1 cellular context compared by ENCODE assay signal in genomic region chr3:167732313-167733065, GRCh38.
TF ChIP-seq lines count a peak whose summit lies in the region.

No MANE protein-coding gene starts in this region.

TF ChIP-seq in K562, 482 proteins besides CTCF, POLR2A, EP300 and RAD21 (continued from another document and continues in another):
- TF ChIP-seq RNF219 (CRISPR knock-in tag; IDR thresholded peaks at IDR 0.05) (no peak), ZNF766 (CRISPR knock-in tag; conservative IDR thresholded peaks at IDR 0.05) (no peak), ZC3H4 (CRISPR knock-in tag; IDR thresholded peaks at IDR 0.05; ENCODE audit: borderline replicate concordance) (no peak), HDAC3 (IDR thresholded peaks at IDR 0.05; ENCODE audit: borderline replicate concordance, partially characterized antibody) (no peak), GATAD2B (IDR thresholded peaks at IDR 0.05; ENCODE audit: borderline replicate concordance) (no peak), EWSR1 (IDR thresholded peaks at IDR 0.05; ENCODE audit: borderline replicate concordance, low read depth, partially characterized antibody) (no peak), SMARCA4 (IDR thresholded peaks at IDR 0.05) (peak; percentile 35; the same call in 1 of the 2 replicates), ZNF280A (IDR thresholded peaks at IDR 0.05; ENCODE audit: low read depth, partially characterized antibody) (no peak), NCOA2 (IDR thresholded peaks at IDR 0.05; ENCODE audit: partially characterized antibody in 2 of 2) (no peak), FOXK2 (conservative IDR thresholded peaks at IDR 0.05 in 1 of 2, IDR thresholded peaks at IDR 0.05 in 1 of 2; ENCODE audit: low read depth in 2 of 2) (peak; percentile 76 to 82), HBP1 (CRISPR knock-in tag; IDR thresholded peaks at IDR 0.05) (0 out of 2 replicates have a peak, but pooled peaks have one; percentile 8), HDAC2 (IDR thresholded peaks at IDR 0.05) (0 out of 2 replicates have a peak, but pooled peaks have one; percentile 22), EHMT2 (IDR thresholded peaks at IDR 0.05) (no peak), SRF (CRISPR knock-in tag; IDR thresholded peaks at IDR 0.05) (0 out of 4 replicates have a peak, but pooled peaks of 1 of the 2 experiments have one; percentile 20), MLLT1 (IDR thresholded peaks at IDR 0.05) (peak; percentile 10 to 83; a peak in 2 of 4 replicates)
- TF ChIP-seq, protein P1, sequence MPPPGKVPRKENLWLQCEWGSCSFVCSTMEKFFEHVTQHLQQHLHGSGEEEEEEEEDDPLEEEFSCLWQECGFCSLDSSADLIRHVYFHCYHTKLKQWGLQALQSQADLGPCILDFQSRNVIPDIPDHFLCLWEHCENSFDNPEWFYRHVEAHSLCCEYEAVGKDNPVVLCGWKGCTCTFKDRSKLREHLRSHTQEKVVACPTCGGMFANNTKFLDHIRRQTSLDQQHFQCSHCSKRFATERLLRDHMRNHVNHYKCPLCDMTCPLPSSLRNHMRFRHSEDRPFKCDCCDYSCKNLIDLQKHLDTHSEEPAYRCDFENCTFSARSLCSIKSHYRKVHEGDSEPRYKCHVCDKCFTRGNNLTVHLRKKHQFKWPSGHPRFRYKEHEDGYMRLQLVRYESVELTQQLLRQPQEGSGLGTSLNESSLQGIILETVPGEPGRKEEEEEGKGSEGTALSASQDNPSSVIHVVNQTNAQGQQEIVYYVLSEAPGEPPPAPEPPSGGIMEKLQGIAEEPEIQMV (tag; conservative IDR thresholded peaks at IDR 0.05; ENCODE audit: low read depth): no peak
- TF ChIP-seq, protein P2, sequence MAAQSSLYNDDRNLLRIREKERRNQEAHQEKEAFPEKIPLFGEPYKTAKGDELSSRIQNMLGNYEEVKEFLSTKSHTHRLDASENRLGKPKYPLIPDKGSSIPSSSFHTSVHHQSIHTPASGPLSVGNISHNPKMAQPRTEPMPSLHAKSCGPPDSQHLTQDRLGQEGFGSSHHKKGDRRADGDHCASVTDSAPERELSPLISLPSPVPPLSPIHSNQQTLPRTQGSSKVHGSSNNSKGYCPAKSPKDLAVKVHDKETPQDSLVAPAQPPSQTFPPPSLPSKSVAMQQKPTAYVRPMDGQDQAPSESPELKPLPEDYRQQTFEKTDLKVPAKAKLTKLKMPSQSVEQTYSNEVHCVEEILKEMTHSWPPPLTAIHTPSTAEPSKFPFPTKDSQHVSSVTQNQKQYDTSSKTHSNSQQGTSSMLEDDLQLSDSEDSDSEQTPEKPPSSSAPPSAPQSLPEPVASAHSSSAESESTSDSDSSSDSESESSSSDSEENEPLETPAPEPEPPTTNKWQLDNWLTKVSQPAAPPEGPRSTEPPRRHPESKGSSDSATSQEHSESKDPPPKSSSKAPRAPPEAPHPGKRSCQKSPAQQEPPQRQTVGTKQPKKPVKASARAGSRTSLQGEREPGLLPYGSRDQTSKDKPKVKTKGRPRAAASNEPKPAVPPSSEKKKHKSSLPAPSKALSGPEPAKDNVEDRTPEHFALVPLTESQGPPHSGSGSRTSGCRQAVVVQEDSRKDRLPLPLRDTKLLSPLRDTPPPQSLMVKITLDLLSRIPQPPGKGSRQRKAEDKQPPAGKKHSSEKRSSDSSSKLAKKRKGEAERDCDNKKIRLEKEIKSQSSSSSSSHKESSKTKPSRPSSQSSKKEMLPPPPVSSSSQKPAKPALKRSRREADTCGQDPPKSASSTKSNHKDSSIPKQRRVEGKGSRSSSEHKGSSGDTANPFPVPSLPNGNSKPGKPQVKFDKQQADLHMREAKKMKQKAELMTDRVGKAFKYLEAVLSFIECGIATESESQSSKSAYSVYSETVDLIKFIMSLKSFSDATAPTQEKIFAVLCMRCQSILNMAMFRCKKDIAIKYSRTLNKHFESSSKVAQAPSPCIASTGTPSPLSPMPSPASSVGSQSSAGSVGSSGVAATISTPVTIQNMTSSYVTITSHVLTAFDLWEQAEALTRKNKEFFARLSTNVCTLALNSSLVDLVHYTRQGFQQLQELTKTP (IDR thresholded peaks at IDR 0.05; ENCODE audit: low read depth in 1 of 2, partially characterized antibody in 2 of 2): peak; percentile 23 to 45
- TF ChIP-seq, protein P3, sequence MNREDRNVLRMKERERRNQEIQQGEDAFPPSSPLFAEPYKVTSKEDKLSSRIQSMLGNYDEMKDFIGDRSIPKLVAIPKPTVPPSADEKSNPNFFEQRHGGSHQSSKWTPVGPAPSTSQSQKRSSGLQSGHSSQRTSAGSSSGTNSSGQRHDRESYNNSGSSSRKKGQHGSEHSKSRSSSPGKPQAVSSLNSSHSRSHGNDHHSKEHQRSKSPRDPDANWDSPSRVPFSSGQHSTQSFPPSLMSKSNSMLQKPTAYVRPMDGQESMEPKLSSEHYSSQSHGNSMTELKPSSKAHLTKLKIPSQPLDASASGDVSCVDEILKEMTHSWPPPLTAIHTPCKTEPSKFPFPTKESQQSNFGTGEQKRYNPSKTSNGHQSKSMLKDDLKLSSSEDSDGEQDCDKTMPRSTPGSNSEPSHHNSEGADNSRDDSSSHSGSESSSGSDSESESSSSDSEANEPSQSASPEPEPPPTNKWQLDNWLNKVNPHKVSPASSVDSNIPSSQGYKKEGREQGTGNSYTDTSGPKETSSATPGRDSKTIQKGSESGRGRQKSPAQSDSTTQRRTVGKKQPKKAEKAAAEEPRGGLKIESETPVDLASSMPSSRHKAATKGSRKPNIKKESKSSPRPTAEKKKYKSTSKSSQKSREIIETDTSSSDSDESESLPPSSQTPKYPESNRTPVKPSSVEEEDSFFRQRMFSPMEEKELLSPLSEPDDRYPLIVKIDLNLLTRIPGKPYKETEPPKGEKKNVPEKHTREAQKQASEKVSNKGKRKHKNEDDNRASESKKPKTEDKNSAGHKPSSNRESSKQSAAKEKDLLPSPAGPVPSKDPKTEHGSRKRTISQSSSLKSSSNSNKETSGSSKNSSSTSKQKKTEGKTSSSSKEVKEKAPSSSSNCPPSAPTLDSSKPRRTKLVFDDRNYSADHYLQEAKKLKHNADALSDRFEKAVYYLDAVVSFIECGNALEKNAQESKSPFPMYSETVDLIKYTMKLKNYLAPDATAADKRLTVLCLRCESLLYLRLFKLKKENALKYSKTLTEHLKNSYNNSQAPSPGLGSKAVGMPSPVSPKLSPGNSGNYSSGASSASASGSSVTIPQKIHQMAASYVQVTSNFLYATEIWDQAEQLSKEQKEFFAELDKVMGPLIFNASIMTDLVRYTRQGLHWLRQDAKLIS (CRISPR knock-in tag; IDR thresholded peaks at IDR 0.05): no peak
- TF ChIP-seq, protein P4, sequence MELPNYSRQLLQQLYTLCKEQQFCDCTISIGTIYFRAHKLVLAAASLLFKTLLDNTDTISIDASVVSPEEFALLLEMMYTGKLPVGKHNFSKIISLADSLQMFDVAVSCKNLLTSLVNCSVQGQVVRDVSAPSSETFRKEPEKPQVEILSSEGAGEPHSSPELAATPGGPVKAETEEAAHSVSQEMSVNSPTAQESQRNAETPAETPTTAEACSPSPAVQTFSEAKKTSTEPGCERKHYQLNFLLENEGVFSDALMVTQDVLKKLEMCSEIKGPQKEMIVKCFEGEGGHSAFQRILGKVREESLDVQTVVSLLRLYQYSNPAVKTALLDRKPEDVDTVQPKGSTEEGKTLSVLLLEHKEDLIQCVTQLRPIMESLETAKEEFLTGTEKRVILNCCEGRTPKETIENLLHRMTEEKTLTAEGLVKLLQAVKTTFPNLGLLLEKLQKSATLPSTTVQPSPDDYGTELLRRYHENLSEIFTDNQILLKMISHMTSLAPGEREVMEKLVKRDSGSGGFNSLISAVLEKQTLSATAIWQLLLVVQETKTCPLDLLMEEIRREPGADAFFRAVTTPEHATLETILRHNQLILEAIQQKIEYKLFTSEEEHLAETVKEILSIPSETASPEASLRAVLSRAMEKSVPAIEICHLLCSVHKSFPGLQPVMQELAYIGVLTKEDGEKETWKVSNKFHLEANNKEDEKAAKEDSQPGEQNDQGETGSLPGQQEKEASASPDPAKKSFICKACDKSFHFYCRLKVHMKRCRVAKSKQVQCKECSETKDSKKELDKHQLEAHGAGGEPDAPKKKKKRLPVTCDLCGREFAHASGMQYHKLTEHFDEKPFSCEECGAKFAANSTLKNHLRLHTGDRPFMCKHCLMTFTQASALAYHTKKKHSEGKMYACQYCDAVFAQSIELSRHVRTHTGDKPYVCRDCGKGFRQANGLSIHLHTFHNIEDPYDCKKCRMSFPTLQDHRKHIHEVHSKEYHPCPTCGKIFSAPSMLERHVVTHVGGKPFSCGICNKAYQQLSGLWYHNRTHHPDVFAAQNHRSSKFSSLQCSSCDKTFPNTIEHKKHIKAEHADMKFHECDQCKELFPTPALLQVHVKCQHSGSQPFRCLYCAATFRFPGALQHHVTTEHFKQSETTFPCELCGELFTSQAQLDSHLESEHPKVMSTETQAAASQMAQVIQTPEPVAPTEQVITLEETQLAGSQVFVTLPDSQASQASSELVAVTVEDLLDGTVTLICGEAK (IDR thresholded peaks at IDR 0.05): 0 out of 2 replicates have a peak, but pooled peaks have one; percentile 19
- TF ChIP-seq, protein P4 (CRISPR knock-in tag; IDR thresholded peaks at IDR 0.05): no peak
